In genomic region chr21:27769763-27770162, GRCh38 we compare ENCODE assay signal across 1 cellular context.
TF ChIP-seq lines count a peak whose summit lies in the region.

No MANE protein-coding gene starts in this region.

TF ChIP-seq in GM23338, 12 proteins besides CTCF, POLR2A, EP300 and RAD21 (continued from another document):
- no peak for TF ChIP-seq ETS1 (IDR thresholded peaks at IDR 0.05)
- no peak for TF ChIP-seq ZNF331 (CRISPR knock-in tag; IDR thresholded peaks at IDR 0.05; ENCODE audit: low read depth)
- TF ChIP-seq STAT1 (IDR thresholded peaks at IDR 0.05; ENCODE audit: unreplicated experiment), result no peak
TF ChIP-seq in GM23338: peak in this region for 0.
